1 cellular context compared by ENCODE assay signal in genomic region chr10:116069856-116070255, GRCh38.
TF ChIP-seq lines count a peak whose summit lies in the region.

No MANE protein-coding gene starts in this region.

TF ChIP-seq in GM23338, 12 proteins besides CTCF, POLR2A, EP300 and RAD21 (continued from another document):
- TF ChIP-seq, protein P1, sequence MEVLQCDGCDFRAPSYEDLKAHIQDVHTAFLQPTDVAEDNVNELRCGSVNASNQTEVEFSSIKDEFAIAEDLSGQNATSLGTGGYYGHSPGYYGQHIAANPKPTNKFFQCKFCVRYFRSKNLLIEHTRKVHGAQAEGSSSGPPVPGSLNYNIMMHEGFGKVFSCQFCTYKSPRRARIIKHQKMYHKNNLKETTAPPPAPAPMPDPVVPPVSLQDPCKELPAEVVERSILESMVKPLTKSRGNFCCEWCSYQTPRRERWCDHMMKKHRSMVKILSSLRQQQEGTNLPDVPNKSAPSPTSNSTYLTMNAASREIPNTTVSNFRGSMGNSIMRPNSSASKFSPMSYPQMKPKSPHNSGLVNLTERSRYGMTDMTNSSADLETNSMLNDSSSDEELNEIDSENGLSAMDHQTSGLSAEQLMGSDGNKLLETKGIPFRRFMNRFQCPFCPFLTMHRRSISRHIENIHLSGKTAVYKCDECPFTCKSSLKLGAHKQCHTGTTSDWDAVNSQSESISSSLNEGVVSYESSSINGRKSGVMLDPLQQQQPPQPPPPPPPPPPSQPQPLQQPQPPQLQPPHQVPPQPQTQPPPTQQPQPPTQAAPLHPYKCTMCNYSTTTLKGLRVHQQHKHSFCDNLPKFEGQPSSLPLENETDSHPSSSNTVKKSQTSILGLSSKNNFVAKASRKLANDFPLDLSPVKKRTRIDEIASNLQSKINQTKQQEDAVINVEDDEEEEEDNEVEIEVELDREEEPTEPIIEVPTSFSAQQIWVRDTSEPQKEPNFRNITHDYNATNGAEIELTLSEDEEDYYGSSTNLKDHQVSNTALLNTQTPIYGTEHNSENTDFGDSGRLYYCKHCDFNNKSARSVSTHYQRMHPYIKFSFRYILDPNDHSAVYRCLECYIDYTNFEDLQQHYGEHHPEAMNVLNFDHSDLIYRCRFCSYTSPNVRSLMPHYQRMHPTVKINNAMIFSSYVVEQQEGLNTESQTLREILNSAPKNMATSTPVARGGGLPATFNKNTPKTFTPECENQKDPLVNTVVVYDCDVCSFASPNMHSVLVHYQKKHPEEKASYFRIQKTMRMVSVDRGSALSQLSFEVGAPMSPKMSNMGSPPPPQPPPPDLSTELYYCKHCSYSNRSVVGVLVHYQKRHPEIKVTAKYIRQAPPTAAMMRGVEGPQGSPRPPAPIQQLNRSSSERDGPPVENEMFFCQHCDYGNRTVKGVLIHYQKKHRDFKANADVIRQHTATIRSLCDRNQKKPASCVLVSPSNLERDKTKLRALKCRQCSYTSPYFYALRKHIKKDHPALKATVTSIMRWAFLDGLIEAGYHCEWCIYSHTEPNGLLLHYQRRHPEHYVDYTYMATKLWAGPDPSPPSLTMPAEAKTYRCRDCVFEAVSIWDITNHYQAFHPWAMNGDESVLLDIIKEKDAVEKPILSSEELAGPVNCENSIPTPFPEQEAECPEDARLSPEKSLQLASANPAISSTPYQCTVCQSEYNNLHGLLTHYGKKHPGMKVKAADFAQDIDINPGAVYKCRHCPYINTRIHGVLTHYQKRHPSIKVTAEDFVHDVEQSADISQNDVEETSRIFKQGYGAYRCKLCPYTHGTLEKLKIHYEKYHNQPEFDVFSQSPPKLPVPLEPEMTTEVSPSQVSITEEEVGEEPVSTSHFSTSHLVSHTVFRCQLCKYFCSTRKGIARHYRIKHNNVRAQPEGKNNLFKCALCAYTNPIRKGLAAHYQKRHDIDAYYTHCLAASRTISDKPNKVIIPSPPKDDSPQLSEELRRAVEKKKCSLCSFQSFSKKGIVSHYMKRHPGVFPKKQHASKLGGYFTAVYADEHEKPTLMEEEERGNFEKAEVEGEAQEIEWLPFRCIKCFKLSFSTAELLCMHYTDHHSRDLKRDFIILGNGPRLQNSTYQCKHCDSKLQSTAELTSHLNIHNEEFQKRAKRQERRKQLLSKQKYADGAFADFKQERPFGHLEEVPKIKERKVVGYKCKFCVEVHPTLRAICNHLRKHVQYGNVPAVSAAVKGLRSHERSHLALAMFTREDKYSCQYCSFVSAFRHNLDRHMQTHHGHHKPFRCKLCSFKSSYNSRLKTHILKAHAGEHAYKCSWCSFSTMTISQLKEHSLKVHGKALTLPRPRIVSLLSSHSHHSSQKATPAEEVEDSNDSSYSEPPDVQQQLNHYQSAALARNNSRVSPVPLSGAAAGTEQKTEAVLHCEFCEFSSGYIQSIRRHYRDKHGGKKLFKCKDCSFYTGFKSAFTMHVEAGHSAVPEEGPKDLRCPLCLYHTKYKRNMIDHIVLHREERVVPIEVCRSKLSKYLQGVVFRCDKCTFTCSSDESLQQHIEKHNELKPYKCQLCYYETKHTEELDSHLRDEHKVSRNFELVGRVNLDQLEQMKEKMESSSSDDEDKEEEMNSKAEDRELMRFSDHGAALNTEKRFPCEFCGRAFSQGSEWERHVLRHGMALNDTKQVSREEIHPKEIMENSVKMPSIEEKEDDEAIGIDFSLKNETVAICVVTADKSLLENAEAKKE (CRISPR knock-in tag; IDR thresholded peaks at IDR 0.05): no peak
